2 cellular contexts compared by ENCODE assay signal in the genomic region with DNA sequence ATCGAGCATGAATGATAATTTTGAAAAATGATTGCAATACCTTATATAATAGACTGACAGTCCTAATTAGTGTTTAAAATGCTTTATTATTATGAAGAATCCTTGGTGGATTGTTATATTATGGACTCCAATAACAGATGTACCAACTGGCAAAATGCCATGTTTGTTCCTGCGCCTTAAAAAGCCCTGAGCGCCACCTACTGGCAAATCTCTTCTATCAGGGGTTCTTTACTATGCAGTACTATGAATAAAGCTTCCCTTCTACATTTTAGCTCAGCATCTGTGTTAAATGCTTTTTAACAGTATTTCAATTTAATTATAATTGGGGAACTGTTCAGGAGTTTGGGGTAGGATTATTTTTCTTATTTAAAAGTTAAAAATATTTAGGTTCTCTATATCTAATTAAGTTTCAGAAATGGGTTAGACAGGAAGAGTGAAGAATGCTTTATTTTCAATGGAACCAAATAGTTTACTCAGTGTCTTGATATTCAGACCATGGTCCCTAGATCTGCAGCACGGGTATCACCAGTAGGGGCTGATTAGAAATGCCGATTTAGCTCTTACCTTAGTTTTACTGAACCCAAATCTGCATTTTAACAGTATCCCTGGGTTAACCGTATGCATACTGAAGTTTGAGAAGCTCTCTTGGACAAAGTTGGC.
TF ChIP-seq lines count a peak whose summit lies in the region.

No MANE protein-coding gene starts in this region.

TF ChIP-seq in HEK293T, 16 proteins besides CTCF, POLR2A, EP300 and RAD21:
- no peak for TF ChIP-seq ELF4 (IDR thresholded peaks at IDR 0.05)
- no peak for TF ChIP-seq FOXM1 (IDR thresholded peaks at IDR 0.05; ENCODE audit: borderline replicate concordance)
- TF ChIP-seq HDGF (IDR thresholded peaks at IDR 0.05; ENCODE audit: borderline replicate concordance): no peak
- no peak for TF ChIP-seq BHLHE40 (IDR thresholded peaks at IDR 0.05; ENCODE audit: borderline replicate concordance)
- no peak for TF ChIP-seq NFRKB (IDR thresholded peaks at IDR 0.05)
- no peak for TF ChIP-seq PKNOX1 (IDR thresholded peaks at IDR 0.05)
- TF ChIP-seq ARNT (IDR thresholded peaks at IDR 0.05): no peak
- no peak for TF ChIP-seq SP1 (IDR thresholded peaks at IDR 0.05)
- no peak for TF ChIP-seq LEF1 (IDR thresholded peaks at IDR 0.05; ENCODE audit: borderline replicate concordance)
- no peak for TF ChIP-seq FOXA1 (IDR thresholded peaks at IDR 0.05)
- TF ChIP-seq ZNF384 (IDR thresholded peaks at IDR 0.05): no peak
- no peak for TF ChIP-seq CTBP1 (IDR thresholded peaks at IDR 0.05; ENCODE audit: borderline replicate concordance)
- no peak for TF ChIP-seq FOXK2 (IDR thresholded peaks at IDR 0.05)
- TF ChIP-seq TARDBP (IDR thresholded peaks at IDR 0.05): no peak
- no peak for TF ChIP-seq L3MBTL2 (conservative IDR thresholded peaks at IDR 0.05)

TF ChIP-seq in K562, 482 proteins besides CTCF, POLR2A, EP300 and RAD21 (continues in another document):
- no peak for TF ChIP-seq SIX5 (IDR thresholded peaks at IDR 0.05; ENCODE audit: borderline replicate concordance in 1 of 2, insufficient read depth in 1 of 2, low read depth in 1 of 2, low read length in 2 of 2)
- TF ChIP-seq RBM34 (IDR thresholded peaks at IDR 0.05; ENCODE audit: borderline replicate concordance, insufficient read depth, low read length): no peak
- TF ChIP-seq RFX5 (IDR thresholded peaks at IDR 0.05; ENCODE audit: low read depth, low read length): no peak
- no peak for TF ChIP-seq ZNF407 (IDR thresholded peaks at IDR 0.05; ENCODE audit: low read depth)
- TF ChIP-seq TAF7 (tag; IDR thresholded peaks at IDR 0.05): no peak
- TF ChIP-seq C11orf30 (IDR thresholded peaks at IDR 0.05; ENCODE audit: low read depth): no peak
- no peak for TF ChIP-seq MCM2 (IDR thresholded peaks at IDR 0.05; ENCODE audit: low read depth)
- no peak for TF ChIP-seq PTTG1 (tag; IDR thresholded peaks at IDR 0.05; ENCODE audit: low read depth)
- no peak for TF ChIP-seq ZNF316 (IDR thresholded peaks at IDR 0.05)
- no peak for TF ChIP-seq FOXJ2 (tag; IDR thresholded peaks at IDR 0.05)
- TF ChIP-seq, protein P1, sequence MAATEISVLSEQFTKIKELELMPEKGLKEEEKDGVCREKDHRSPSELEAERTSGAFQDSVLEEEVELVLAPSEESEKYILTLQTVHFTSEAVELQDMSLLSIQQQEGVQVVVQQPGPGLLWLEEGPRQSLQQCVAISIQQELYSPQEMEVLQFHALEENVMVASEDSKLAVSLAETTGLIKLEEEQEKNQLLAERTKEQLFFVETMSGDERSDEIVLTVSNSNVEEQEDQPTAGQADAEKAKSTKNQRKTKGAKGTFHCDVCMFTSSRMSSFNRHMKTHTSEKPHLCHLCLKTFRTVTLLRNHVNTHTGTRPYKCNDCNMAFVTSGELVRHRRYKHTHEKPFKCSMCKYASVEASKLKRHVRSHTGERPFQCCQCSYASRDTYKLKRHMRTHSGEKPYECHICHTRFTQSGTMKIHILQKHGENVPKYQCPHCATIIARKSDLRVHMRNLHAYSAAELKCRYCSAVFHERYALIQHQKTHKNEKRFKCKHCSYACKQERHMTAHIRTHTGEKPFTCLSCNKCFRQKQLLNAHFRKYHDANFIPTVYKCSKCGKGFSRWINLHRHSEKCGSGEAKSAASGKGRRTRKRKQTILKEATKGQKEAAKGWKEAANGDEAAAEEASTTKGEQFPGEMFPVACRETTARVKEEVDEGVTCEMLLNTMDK (IDR thresholded peaks at IDR 0.05; ENCODE audit: borderline replicate concordance, insufficient read depth, low read depth, low read length, poor library complexity, severe bottlenecking): peak; percentile 9
- TF ChIP-seq POLR2AphosphoS5 (IDR thresholded peaks at IDR 0.05; ENCODE audit: control insufficient read depth, insufficient read depth, low read depth, low read length): peak; percentile 35; the same call in 1 of the 2 replicates
- no peak for TF ChIP-seq ID3 (CRISPR knock-in tag; IDR thresholded peaks at IDR 0.05)
- no peak for TF ChIP-seq ID3 (tag; IDR thresholded peaks at IDR 0.05)
- TF ChIP-seq TBL1XR1 (IDR thresholded peaks at IDR 0.05; ENCODE audit: low read length in 2 of 2): peak in 1 of 2 experiments; percentile 12; a peak in 1 of 4 replicates
- TF ChIP-seq E2F5 (CRISPR knock-in tag; IDR thresholded peaks at IDR 0.05): no peak
- TF ChIP-seq SMARCC2 (IDR thresholded peaks at IDR 0.05; ENCODE audit: low read depth): no peak
- no peak for TF ChIP-seq ZBTB2 (IDR thresholded peaks at IDR 0.05)
- no peak for TF ChIP-seq PPARD (CRISPR knock-in tag; IDR thresholded peaks at IDR 0.05)
- TF ChIP-seq, protein P2, sequence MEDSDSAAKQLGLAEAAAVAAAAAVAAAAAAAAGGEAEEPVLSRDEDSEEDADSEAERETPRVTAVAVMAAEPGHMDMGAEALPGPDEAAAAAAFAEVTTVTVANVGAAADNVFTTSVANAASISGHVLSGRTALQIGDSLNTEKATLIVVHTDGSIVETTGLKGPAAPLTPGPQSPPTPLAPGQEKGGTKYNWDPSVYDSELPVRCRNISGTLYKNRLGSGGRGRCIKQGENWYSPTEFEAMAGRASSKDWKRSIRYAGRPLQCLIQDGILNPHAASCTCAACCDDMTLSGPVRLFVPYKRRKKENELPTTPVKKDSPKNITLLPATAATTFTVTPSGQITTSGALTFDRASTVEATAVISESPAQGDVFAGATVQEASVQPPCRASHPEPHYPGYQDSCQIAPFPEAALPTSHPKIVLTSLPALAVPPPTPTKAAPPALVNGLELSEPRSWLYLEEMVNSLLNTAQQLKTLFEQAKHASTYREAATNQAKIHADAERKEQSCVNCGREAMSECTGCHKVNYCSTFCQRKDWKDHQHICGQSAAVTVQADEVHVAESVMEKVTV (CRISPR knock-in tag; IDR thresholded peaks at IDR 0.05): peak; percentile 42; the same call in 1 of the 2 replicates
- no peak for TF ChIP-seq SREBF1 (IDR thresholded peaks at IDR 0.05; ENCODE audit: borderline replicate concordance, low read depth, low read length)
- peak; percentile 46; the same call in 1 of the 2 replicates for TF ChIP-seq NFIX (CRISPR knock-in tag; IDR thresholded peaks at IDR 0.05; ENCODE audit: low read depth)
- no peak for TF ChIP-seq MAFG (tag; conservative IDR thresholded peaks at IDR 0.05)
- peak; percentile 48; the same call in 1 of the 2 replicates for TF ChIP-seq MYC (IDR thresholded peaks at IDR 0.05; ENCODE audit: low read depth, low read length)
- no peak for TF ChIP-seq MYC (CRISPR knock-in tag; IDR thresholded peaks at IDR 0.05; ENCODE audit: borderline replicate concordance, low read depth)
- TF ChIP-seq VEZF1 (CRISPR knock-in tag; IDR thresholded peaks at IDR 0.05): no peak
- no peak for TF ChIP-seq SIN3A (IDR thresholded peaks at IDR 0.05; ENCODE audit: borderline replicate concordance in 2 of 2, control insufficient read depth in 1 of 2, low read depth in 2 of 2, low read length in 2 of 2)
- TF ChIP-seq ESRRB (CRISPR knock-in tag; IDR thresholded peaks at IDR 0.05; ENCODE audit: borderline replicate concordance): no peak
- TF ChIP-seq NR2C2 (CRISPR knock-in tag; IDR thresholded peaks at IDR 0.05): no peak
- TF ChIP-seq NR2C2 (tag; IDR thresholded peaks at IDR 0.05): no peak
- no peak for TF ChIP-seq HMGN3 (IDR thresholded peaks at IDR 0.05; ENCODE audit: borderline replicate concordance, extremely low read depth, insufficient read length, low read depth, low read length)
- TF ChIP-seq ETS2 (tag; IDR thresholded peaks at IDR 0.05; ENCODE audit: borderline replicate concordance, poor library complexity, severe bottlenecking): no peak
- TF ChIP-seq, protein P3, sequence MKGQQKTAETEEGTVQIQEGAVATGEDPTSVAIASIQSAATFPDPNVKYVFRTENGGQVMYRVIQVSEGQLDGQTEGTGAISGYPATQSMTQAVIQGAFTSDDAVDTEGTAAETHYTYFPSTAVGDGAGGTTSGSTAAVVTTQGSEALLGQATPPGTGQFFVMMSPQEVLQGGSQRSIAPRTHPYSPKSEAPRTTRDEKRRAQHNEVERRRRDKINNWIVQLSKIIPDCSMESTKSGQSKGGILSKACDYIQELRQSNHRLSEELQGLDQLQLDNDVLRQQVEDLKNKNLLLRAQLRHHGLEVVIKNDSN (CRISPR knock-in tag; IDR thresholded peaks at IDR 0.05): no peak
- TF ChIP-seq NCOA6 (IDR thresholded peaks at IDR 0.05): no peak
- TF ChIP-seq SMAD1 (IDR thresholded peaks at IDR 0.05; ENCODE audit: low read depth, low read length, partially characterized antibody): peak; percentile 74
- no peak for TF ChIP-seq NELFE (IDR thresholded peaks at IDR 0.05; ENCODE audit: insufficient read depth, insufficient read length)
